ENCODE assay signal across 10 cellular contexts in the genomic region with DNA sequence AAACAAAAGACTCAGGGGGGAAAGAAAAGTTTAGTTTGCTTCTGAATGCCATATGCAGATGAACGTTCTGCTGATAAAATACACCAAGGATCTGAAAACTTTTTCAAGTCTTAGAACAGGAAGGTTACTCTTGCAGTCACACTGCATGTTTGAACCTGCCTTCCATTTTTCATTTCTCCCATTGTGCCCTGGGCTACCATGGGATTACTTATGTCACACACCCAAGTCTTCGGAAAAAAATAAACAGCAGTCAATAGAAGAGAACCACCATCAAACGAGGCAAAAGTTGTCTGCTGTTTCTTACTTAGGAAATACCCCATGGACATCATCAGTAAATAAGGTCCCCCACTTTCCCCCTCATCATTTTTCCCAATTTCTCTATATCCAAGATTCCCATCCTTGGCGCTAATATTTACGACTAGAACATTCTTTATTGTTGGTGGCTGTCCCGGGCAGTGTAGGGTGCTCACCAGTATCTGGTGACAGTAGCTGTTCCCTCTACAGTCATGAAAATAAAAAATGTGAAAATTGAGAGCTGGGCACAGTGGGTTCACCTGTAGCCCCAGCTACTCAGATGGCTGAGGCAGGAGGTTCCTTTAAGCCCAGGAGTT.
DNase-seq lines count a peak whose midpoint lies in the region; ATAC-seq and TF ChIP-seq lines count a peak whose summit lies in the region.
"Had no signal": no experiment of that assay in that cellular context is flagged by ENCODE, and none has a peak within 500 bp of the region (broad histone marks: within the 10 kb centered on the region; RNA-seq: fewer than 3 reads in every experiment).

No MANE protein-coding gene starts in this region.

- DNase-seq in CD4-positive, alpha-beta T cell, result no peak
- DNase-seq in mammary epithelial cell (peak; percentile 85), DMS153 (lab: John Stamatoyannopoulos, UW) (no peak), 8988T (no peak), T-helper 9 cell (no peak)
- no peak for DNase-seq in stimulated activated naive CD4-positive, alpha-beta T cell (lab: John Stamatoyannopoulos, UW)
- DNase-seq: NCI-H69; stimulated activated naive CD4-positive, alpha-beta T cell treated with Interleukin-2 at 50 U/mL for 16 hours had no signal

- H3K36me3 Mint-ChIP-seq in CD4-positive, alpha-beta T cell (ENCODE audit: low read depth), result peaks cover 7% of the 10 kb centered on the region
- H3K36me3 Mint-ChIP-seq in nephron (ENCODE audit: low read depth), result no peaks in the 10 kb centered on the region

- no peaks in the 10 kb centered on the region for H3K27me3 ChIP-seq in CD4-positive, alpha-beta T cell (ENCODE audit: control insufficient read depth, insufficient read depth, low read length)
- H3K27me3 ChIP-seq in Loucy (ENCODE audit: insufficient read depth, low read length, poor library complexity, severe bottlenecking), result no peaks in the 10 kb centered on the region
- no peaks in the 10 kb centered on the region for H3K27me3 ChIP-seq in mammary epithelial cell (ENCODE audit: insufficient read depth, low read length)

- WGBS in mammary epithelial cell (ENCODE audit: low coverage, missing lambda C conversion rate), result 40% methylated on average over 6 of the region's 6 CpGs

- H4K20me1 ChIP-seq in Loucy (ENCODE audit: insufficient read depth, low read length, poor library complexity, severe bottlenecking) (no peaks in the 10 kb centered on the region), mammary epithelial cell (ENCODE audit: insufficient read depth, low read length) (no peaks in the 10 kb centered on the region)

- no peak for TF ChIP-seq CTCF in CD4-positive, alpha-beta T cell (IDR thresholded peaks at IDR 0.05)
- TF ChIP-seq CTCF in Loucy (conservative IDR thresholded peaks at IDR 0.05; ENCODE audit: low read length), result no peak
- no peak for TF ChIP-seq CTCF in mammary epithelial cell (conservative IDR thresholded peaks at IDR 0.05 in 1 of 2, IDR thresholded peaks at IDR 0.05 in 1 of 2; ENCODE audit: extremely low read depth in 1 of 2, insufficient read depth in 1 of 2, low read depth in 1 of 2, low read length in 2 of 2)
- no peak for TF ChIP-seq CTCF in nephron (IDR thresholded peaks at IDR 0.05; ENCODE audit: unreplicated experiment in 3 of 3)

- peaks cover 62% of the 10 kb centered on the region for H3K4me1 ChIP-seq in Loucy (ENCODE audit: insufficient read depth, low read length, poor library complexity, severe bottlenecking)
- H3K4me1 ChIP-seq in mammary epithelial cell (ENCODE audit: insufficient read depth, low read length), result peaks cover 50% of the 10 kb centered on the region

- dilution Hi-C loops in mammary epithelial cell (cut with HindIII; ENCODE audit: low sequenced_read_pairs), result no loop called here

- H3K4me2 ChIP-seq in Loucy (ENCODE audit: low read depth, low read length, poor library complexity, severe bottlenecking) (no peak overlapping the region), mammary epithelial cell (ENCODE audit: insufficient read depth, low read depth, low read length) (peak overlapping the region; percentile 85)

- no peaks in the 10 kb centered on the region for H3K9me3 ChIP-seq in CD4-positive, alpha-beta T cell (ENCODE audit: control insufficient read depth, low read length)
- H3K9me3 ChIP-seq in Loucy (ENCODE audit: insufficient read depth, low read depth, low read length), result no peaks in the 10 kb centered on the region
- H3K9me3 ChIP-seq in mammary epithelial cell (replicated peaks; ENCODE audit: insufficient read depth, low read length), result no peaks in the 10 kb centered on the region

- H3F3A ChIP-seq in Loucy (ENCODE audit: low read depth), result no peaks in the 10 kb centered on the region; the same call in 1 of the 2 replicates

- no peaks in the 10 kb centered on the region for H3K79me2 ChIP-seq in Loucy (ENCODE audit: insufficient read depth, low read length)
- H3K79me2 ChIP-seq in mammary epithelial cell (ENCODE audit: insufficient read depth, low read length), result no peaks in the 10 kb centered on the region

- ATAC-seq in CD4-positive, alpha-beta T cell (ENCODE audit: poor library complexity), result no peak

- H3K4me3 ChIP-seq in Loucy (ENCODE audit: low read length, poor library complexity, severe bottlenecking), result no peak overlapping the region
- no peak overlapping the region for H3K4me3 ChIP-seq in mammary epithelial cell (replicated peaks in 1 of 3; ENCODE audit: insufficient read depth in 1 of 3, low read depth in 2 of 3, low read length in 3 of 3)

- H3K36me3 ChIP-seq in Loucy (ENCODE audit: insufficient read depth, low read length) (no peaks in the 10 kb centered on the region), mammary epithelial cell (ENCODE audit: insufficient read depth, low read length) (no peaks in the 10 kb centered on the region)

- H3K9ac ChIP-seq in Loucy (ENCODE audit: low read depth, low read length, poor library complexity, severe bottlenecking) (no peak overlapping the region), mammary epithelial cell (ENCODE audit: insufficient read depth, low read length) (no peak overlapping the region)

- in situ Hi-C loops in mammary epithelial cell (cut with MboI; ENCODE audit: low sequenced_read_pairs in 2 of 2), result no loop called here

- H3K27me3 Mint-ChIP-seq in CD4-positive, alpha-beta T cell, result no peaks in the 10 kb centered on the region
- H3K27me3 Mint-ChIP-seq in nephron (ENCODE audit: low read depth), result no peaks in the 10 kb centered on the region

- no peaks in the 10 kb centered on the region for H3K9me2 ChIP-seq in Loucy (replicated peaks; ENCODE audit: low read depth, low read length)

- peak overlapping the region; percentile 64 for H3K27ac ChIP-seq in CD4-positive, alpha-beta T cell (ENCODE audit: low read depth, low read length)
- H3K27ac ChIP-seq in mammary epithelial cell (ENCODE audit: insufficient read depth, low read depth, low read length), result peak overlapping the region; percentile 91

- intact Hi-C loops in CD4-positive, alpha-beta T cell (cut with DNase I, micrococcal nuclease), result loop anchor here (5.0 kb wide), 2 partner anchors 41 to 161 kb away; no protein-coding TSS in a partner anchor
- intact Hi-C loops in mammary epithelial cell (cut with micrococcal nuclease), result loop anchor here (2.0 to 5.0 kb wide), 6 partner anchors 34 to 275 kb away; a partner anchor contains a TSS

- peak overlapping the region; percentile 71 for H3K4me3 Mint-ChIP-seq in CD4-positive, alpha-beta T cell
- H3K4me3 Mint-ChIP-seq in nephron, result no peak overlapping the region

- H2AFZ ChIP-seq in Loucy (ENCODE audit: low read length) (0 out of 2 replicates have a peak overlapping the region, but pooled peaks have one; percentile 12), mammary epithelial cell (ENCODE audit: low read depth, low read length) (peak overlapping the region; percentile 61)

- H3K9me3 Mint-ChIP-seq in CD4-positive, alpha-beta T cell, result no peaks in the 10 kb centered on the region
- H3K9me3 Mint-ChIP-seq in nephron, result no peaks in the 10 kb centered on the region

- POLR2A ChIA-PET in CD4-positive, alpha-beta T cell (lab: Charles Lee), result interaction anchor here (0.7 to 3.0 kb wide), 6 partner anchors 25 to 258 kb away, joined by 3 to 17 read pairs (median 10); no protein-coding TSS in a partner anchor

- CTCF ChIA-PET in CD4-positive, alpha-beta T cell (lab: Charles Lee), result no interaction called here
- CTCF ChIA-PET in mammary epithelial cell (lab: Charles Lee; ENCODE audit: low non-redundant PET), result no interaction called here

- peaks cover 78% of the 10 kb centered on the region for H3K4me1 Mint-ChIP-seq in CD4-positive, alpha-beta T cell (ENCODE audit: low read depth)
- H3K4me1 Mint-ChIP-seq in nephron, result peaks cover 67% of the 10 kb centered on the region

- H3K27ac Mint-ChIP-seq in CD4-positive, alpha-beta T cell, result peak overlapping the region; percentile 93
- H3K27ac Mint-ChIP-seq in nephron, result peak overlapping the region; percentile 76 to 92 (median 89)

- no TSS peak for BruUV-seq in mammary epithelial cell (replicated peaks; lab: Mats Ljungman, UMichigan)
